ENCODE assay signal across 14 cellular contexts in genomic region chr13:78382481-78382880, GRCh38.
DNase-seq lines count a peak whose midpoint lies in the region.
"Had no signal": no experiment of that assay in that cellular context is flagged by ENCODE, and none has a peak within 500 bp of the region (broad histone marks: within the 10 kb centered on the region; RNA-seq: fewer than 3 reads in every experiment).

No MANE protein-coding gene starts in this region.

- intact Hi-C loops in activated T-helper 1 cell treated with anti-CD3 and anti-CD28 coated beads, Interleukin-12 subunit alpha, Interleukin-12 subunit beta, Interleukin-2, Interleukin-4 antibody, amounts not matched to agents 30 ng/mL and 10 ng/mL and 1 ng/mL, durations not matched to agents 14 hours and 24 hours and 36 hours (cut with micrococcal nuclease) = no loop called here

- H3K27me3 Mint-ChIP-seq in activated T-helper 1 cell treated with anti-CD3 and anti-CD28 coated beads, Interleukin-12 subunit alpha, Interleukin-12 subunit beta, Interleukin-2, Interleukin-4 antibody, amounts not matched to agents 30 ng/mL and 10 ng/mL and 1 ng/mL, durations not matched to agents 14 hours and 24 hours and 36 hours (ENCODE audit: insufficient read depth) = no peaks in the 10 kb centered on the region
- H3K27me3 Mint-ChIP-seq: IgD-negative memory B cell had no signal

- no peaks in the 10 kb centered on the region for H3K36me3 Mint-ChIP-seq in activated T-helper 1 cell treated with anti-CD3 and anti-CD28 coated beads, Interleukin-12 subunit alpha, Interleukin-12 subunit beta, Interleukin-2, Interleukin-4 antibody, amounts not matched to agents 30 ng/mL and 10 ng/mL and 1 ng/mL, durations not matched to agents 14 hours and 24 hours and 36 hours (ENCODE audit: low read depth)
- H3K36me3 Mint-ChIP-seq: CD8-positive, alpha-beta memory T cell; IgD-negative memory B cell had no signal

- no peak overlapping the region for H3K4me3 Mint-ChIP-seq in activated T-helper 1 cell treated with anti-CD3 and anti-CD28 coated beads, Interleukin-12 subunit alpha, Interleukin-12 subunit beta, Interleukin-2, Interleukin-4 antibody, amounts not matched to agents 30 ng/mL and 10 ng/mL and 1 ng/mL, durations not matched to agents 14 hours and 24 hours and 36 hours
- H3K4me3 Mint-ChIP-seq: CD8-positive, alpha-beta memory T cell; IgD-negative memory B cell had no signal

- DNase-seq in DMS 273 (lab: John Stamatoyannopoulos, UW; ENCODE audit: unreplicated experiment) (peak; percentile 85), NCI-H1694 treated with DMSO at 0.1 percent for 48 hours (lab: John Stamatoyannopoulos, UW) (peak; percentile 50), cerebellar cortex (ENCODE audit: low spot score) (peak; percentile 91), medulla oblongata (ENCODE audit: extremely low spot score) (peak; percentile 13), SIG-M5 (lab: John Stamatoyannopoulos, UW) (no peak), NCI-H748 (lab: John Stamatoyannopoulos, UW; ENCODE audit: unreplicated experiment) (no peak)
- DNase-seq in activated T-helper 1 cell treated with anti-CD3 and anti-CD28 coated beads, Interleukin-12 subunit alpha, Interleukin-12 subunit beta, Interleukin-2, Interleukin-4 antibody, amounts not matched to agents 30 ng/mL and 10 ng/mL and 1 ng/mL, durations not matched to agents 14 hours and 24 hours and 36 hours (ENCODE audit: low spot score) = no peak
- DNase-seq: ACHN; BE2C; CD8-positive, alpha-beta memory T cell; H7; NCI-H1436 treated with DMSO at 0.1 percent for 48 hours; NCI-H2107 had no signal

- no peaks in the 10 kb centered on the region for H3K4me1 Mint-ChIP-seq in activated T-helper 1 cell treated with anti-CD3 and anti-CD28 coated beads, Interleukin-12 subunit alpha, Interleukin-12 subunit beta, Interleukin-2, Interleukin-4 antibody, amounts not matched to agents 30 ng/mL and 10 ng/mL and 1 ng/mL, durations not matched to agents 14 hours and 24 hours and 36 hours (ENCODE audit: low read depth)
- H3K4me1 Mint-ChIP-seq: CD8-positive, alpha-beta memory T cell; IgD-negative memory B cell had no signal

- H3K27ac Mint-ChIP-seq in activated T-helper 1 cell treated with anti-CD3 and anti-CD28 coated beads, Interleukin-12 subunit alpha, Interleukin-12 subunit beta, Interleukin-2, Interleukin-4 antibody, amounts not matched to agents 30 ng/mL and 10 ng/mL and 1 ng/mL, durations not matched to agents 14 hours and 24 hours and 36 hours = no peak overlapping the region
- H3K27ac Mint-ChIP-seq: CD8-positive, alpha-beta memory T cell had no signal

- no peaks in the 10 kb centered on the region for H3K9me3 Mint-ChIP-seq in activated T-helper 1 cell treated with anti-CD3 and anti-CD28 coated beads, Interleukin-12 subunit alpha, Interleukin-12 subunit beta, Interleukin-2, Interleukin-4 antibody, amounts not matched to agents 30 ng/mL and 10 ng/mL and 1 ng/mL, durations not matched to agents 14 hours and 24 hours and 36 hours
- H3K9me3 Mint-ChIP-seq: IgD-negative memory B cell had no signal

Comparison
In these comparisons a context has a peak if more than half of its experiments do, and no peak if none do; other contexts are left out.
1. DNase-seq: peak in DMS 273 (single experiment), NCI-H1694 treated with DMSO at 0.1 percent for 48 hours (single experiment), cerebellar cortex (single experiment) and medulla oblongata (single experiment); none in activated T-helper 1 cell treated with anti-CD3 and anti-CD28 coated beads, Interleukin-12 subunit alpha, Interleukin-12 subunit beta, Interleukin-2, Interleukin-4 antibody, amounts not matched to agents 30 ng/mL and 10 ng/mL and 1 ng/mL, durations not matched to agents 14 hours and 24 hours and 36 hours (single experiment), SIG-M5 (single experiment) and NCI-H748 (single experiment).